In the genomic region with DNA sequence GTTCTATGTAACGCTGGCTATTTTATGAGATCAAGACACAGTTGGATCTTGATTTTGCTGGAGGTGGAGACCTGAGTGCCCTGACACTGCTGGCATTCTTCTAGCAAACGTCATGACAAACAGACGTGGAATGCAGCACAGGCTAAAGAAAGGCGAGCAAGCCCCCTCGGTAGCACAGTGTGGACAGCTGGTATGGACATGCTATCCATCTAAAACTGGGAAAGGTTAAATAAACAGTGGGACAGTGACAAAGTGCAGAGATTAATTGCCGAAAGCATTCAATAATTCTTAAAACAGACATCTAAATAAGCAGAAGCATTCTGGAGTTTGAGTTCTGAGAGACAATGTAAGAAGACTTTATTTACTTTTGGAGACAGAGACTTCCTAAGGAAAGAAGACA, we compare ENCODE assay signal across 19 cellular contexts.
A peak's percentile ranks its signal among the peaks of the same experiment; 100 is the strongest.
DNase-seq lines count a peak whose midpoint lies in the region; ATAC-seq and TF ChIP-seq lines count a peak whose summit lies in the region.
"Had no signal": no experiment of that assay in that cellular context is flagged by ENCODE, and none has a peak within 500 bp of the region (broad histone marks: within the 10 kb centered on the region; RNA-seq: fewer than 3 reads in every experiment).

No MANE protein-coding gene starts in this region.

- H2BK15ac ChIP-seq in neuronal stem cell (ENCODE audit: low read length) = no peak overlapping the region

- H2BK5ac ChIP-seq in neuronal stem cell (ENCODE audit: low read length) = no peak overlapping the region

- no peaks in the 10 kb centered on the region for H3K79me2 ChIP-seq in GM23338 (replicated peaks; ENCODE audit: insufficient read depth)

- H3K27ac Mint-ChIP-seq in GM23338 = no peak overlapping the region
- H3K27ac Mint-ChIP-seq: activated naive CD8-positive, alpha-beta T cell treated with anti-CD3 and anti-CD28 coated beads, Interleukin-2, amount 10 ng/mL, durations not matched to agents 7 days and 5 days; stimulated activated memory B cell treated with anti-CD40 and anti-IgM and Interleukin-4, amounts not matched to agents 10 μg/mL and 1 μg/mL and 100 μg/mL, for 72 hours had no signal

- H3K9me2 ChIP-seq in GM23338 (ENCODE audit: insufficient read depth) = no peaks in the 10 kb centered on the region

- H3K9me3 Mint-ChIP-seq in GM23338 = no peaks in the 10 kb centered on the region
- H3K9me3 Mint-ChIP-seq: activated naive CD8-positive, alpha-beta T cell treated with anti-CD3 and anti-CD28 coated beads, Interleukin-2, amount 10 ng/mL, durations not matched to agents 7 days and 5 days; stimulated activated memory B cell treated with anti-CD40 and anti-IgM and Interleukin-4, amounts not matched to agents 10 μg/mL and 1 μg/mL and 100 μg/mL, for 72 hours had no signal

- peaks cover 4% of the 10 kb centered on the region; the same call in 2 of the 3 replicates for H3K4me1 Mint-ChIP-seq in GM23338
- H3K4me1 Mint-ChIP-seq: activated naive CD8-positive, alpha-beta T cell treated with anti-CD3 and anti-CD28 coated beads, Interleukin-2, amount 10 ng/mL, durations not matched to agents 7 days and 5 days; stimulated activated memory B cell treated with anti-CD40 and anti-IgM and Interleukin-4, amounts not matched to agents 10 μg/mL and 1 μg/mL and 100 μg/mL, for 72 hours had no signal

- H4K91ac ChIP-seq in neuronal stem cell (ENCODE audit: low read depth, low read length, poor library complexity) = no peak overlapping the region

- H3K18ac ChIP-seq in neuronal stem cell (ENCODE audit: low read length) = no peak overlapping the region

- no peak overlapping the region for H3K4me3 Mint-ChIP-seq in GM23338
- H3K4me3 Mint-ChIP-seq: activated naive CD8-positive, alpha-beta T cell treated with anti-CD3 and anti-CD28 coated beads, Interleukin-2, amount 10 ng/mL, durations not matched to agents 7 days and 5 days; stimulated activated memory B cell treated with anti-CD40 and anti-IgM and Interleukin-4, amounts not matched to agents 10 μg/mL and 1 μg/mL and 100 μg/mL, for 72 hours had no signal

- H3K27me3 ChIP-seq in neuronal stem cell (ENCODE audit: control insufficient read depth in 3 of 3, insufficient read depth in 3 of 3, low read depth in 1 of 3, low read length in 3 of 3) = no peaks in the 10 kb centered on the region
- no peaks in the 10 kb centered on the region for H3K27me3 ChIP-seq in body of pancreas
- H3K27me3 ChIP-seq in GM23338 (ENCODE audit: insufficient read depth) = no peaks in the 10 kb centered on the region
- H3K27me3 ChIP-seq: pancreas, transverse colon had no signal

- no CpG with 5 or more reads among the region's 6 CpGs for WGBS in neuronal stem cell (ENCODE audit: extremely low coverage in 2 of 2, insufficient read length in 2 of 2, insufficient replicate concordance in 1 of 2), 2 donors
- 61 to 73% methylated on average over 6 of the region's 6 CpGs for whole genome bisulfite sequencing in body of pancreas, 2 donors

- peak overlapping the region; percentile 67 for H3K9ac ChIP-seq in neuronal stem cell (ENCODE audit: low read depth, low read length, poor library complexity)

- H3K4me3 ChIP-seq in fibroblast of the aortic adventitia (ENCODE audit: low read depth, low read length) = no peak overlapping the region
- no peak overlapping the region for H3K4me3 ChIP-seq in neuronal stem cell (ENCODE audit: low read length in 2 of 2)
- H3K4me3 ChIP-seq in body of pancreas = no peak overlapping the region
- H3K4me3 ChIP-seq in GM23338 = no peak overlapping the region
- H3K4me3 ChIP-seq: mucosa of descending colon, pancreas, transverse colon had no signal

- peak; percentile 39 for DNase-seq in AG08396 (ENCODE audit: low spot score)
- DNase-seq in M059J (ENCODE audit: low read depth) = peak; percentile 83
- DNase-seq in fibroblast of the aortic adventitia (ENCODE audit: low read depth) = peak; percentile 18
- DNase-seq in neuronal stem cell (ENCODE audit: low spot score) = no peak
- DNase-seq in body of pancreas = no peak
- no peak for DNase-seq in NK-92 (lab: John Stamatoyannopoulos, UW; ENCODE audit: unreplicated experiment)
- no peak for DNase-seq in GM23338 (ENCODE audit: low spot score)
- DNase-seq: activated CD4-positive, alpha-beta T cell treated with anti-CD3 and anti-CD28 coated beads, Interleukin-2, amount 50 U/mL, for 1 hour; activated naive CD8-positive, alpha-beta T cell treated with anti-CD3 and anti-CD28 coated beads, Interleukin-2, amount 10 ng/mL, durations not matched to agents 7 days and 5 days; activated T-cell treated with anti-CD3 and anti-CD28 coated beads, Interleukin-2, amount 50 U/mL, for 1 hour; AML-193; mucosa of descending colon; NCI-H1436; pancreas; small intestine; transverse colon had no signal

- no peaks in the 10 kb centered on the region for H3K9me3 ChIP-seq in neuronal stem cell (replicated peaks in 1 of 2; ENCODE audit: control insufficient read depth in 2 of 2, insufficient read depth in 1 of 2, low read depth in 1 of 2, low read length in 2 of 2)
- no peaks in the 10 kb centered on the region for H3K9me3 ChIP-seq in body of pancreas
- H3K9me3 ChIP-seq: mucosa of descending colon, pancreas, transverse colon had no signal

- intact Hi-C loops in body of pancreas (cut with DNase I) = no loop called here

- no peaks in the 10 kb centered on the region for H3F3A ChIP-seq in GM23338 (replicated peaks; ENCODE audit: low read depth)

- H4K20me1 ChIP-seq in GM23338 (replicated peaks; ENCODE audit: insufficient read depth) = no peaks in the 10 kb centered on the region

- no peak overlapping the region for H3K4ac ChIP-seq in neuronal stem cell (ENCODE audit: low read length)

- H3K27ac ChIP-seq in neuronal stem cell (replicated peaks; ENCODE audit: low read length) (no peak overlapping the region), body of pancreas (no peak overlapping the region), GM23338 (ENCODE audit: low read depth) (no peak overlapping the region)
- H3K27ac ChIP-seq: epithelial cell of prostate, pancreas, transverse colon had no signal

- peaks cover 3% of the 10 kb centered on the region for H3K27me3 Mint-ChIP-seq in GM23338 (ENCODE audit: insufficient read depth, low read depth, poor library complexity)
- H3K27me3 Mint-ChIP-seq: activated naive CD8-positive, alpha-beta T cell treated with anti-CD3 and anti-CD28 coated beads, Interleukin-2, amount 10 ng/mL, durations not matched to agents 7 days and 5 days; stimulated activated memory B cell treated with anti-CD40 and anti-IgM and Interleukin-4, amounts not matched to agents 10 μg/mL and 1 μg/mL and 100 μg/mL, for 72 hours had no signal

- H2AFZ ChIP-seq in neuronal stem cell (ENCODE audit: low read length) (no peak overlapping the region), GM23338 (no peak overlapping the region)

- no peak overlapping the region for H2AK5ac ChIP-seq in neuronal stem cell (ENCODE audit: low read depth, low read length)

- H3K36me3 ChIP-seq in neuronal stem cell (replicated peaks in 1 of 2; ENCODE audit: control insufficient read depth in 2 of 2, insufficient read depth in 2 of 2, low read length in 2 of 2) (no peaks in the 10 kb centered on the region), body of pancreas (replicated peaks in 1 of 2; ENCODE audit: insufficient read depth in 1 of 2, low read depth in 2 of 2) (no peaks in the 10 kb centered on the region), GM23338 (ENCODE audit: insufficient read depth) (no peaks in the 10 kb centered on the region)
- H3K36me3 ChIP-seq: pancreas, transverse colon had no signal

- H3K4me2 ChIP-seq in neuronal stem cell (ENCODE audit: insufficient read depth, low read length, poor library complexity, severe bottlenecking) = no peak overlapping the region
- no peak overlapping the region for H3K4me2 ChIP-seq in GM23338

- TF ChIP-seq CTCF in fibroblast of the aortic adventitia (IDR thresholded peaks at IDR 0.05; ENCODE audit: insufficient read depth, low read length) (no peak), body of pancreas (IDR thresholded peaks at IDR 0.05) (no peak), GM23338 (conservative IDR thresholded peaks at IDR 0.05; ENCODE audit: low read depth in 2 of 2) (no peak)

- H2BK120ac ChIP-seq in neuronal stem cell (ENCODE audit: low read depth, low read length) = no peak overlapping the region

- TF ChIP-seq POLR2A in body of pancreas (IDR thresholded peaks at IDR 0.05) = no peak

- no peaks in the 10 kb centered on the region for H3K36me3 Mint-ChIP-seq in GM23338 (ENCODE audit: low read depth)
- H3K36me3 Mint-ChIP-seq: activated naive CD8-positive, alpha-beta T cell treated with anti-CD3 and anti-CD28 coated beads, Interleukin-2, amount 10 ng/mL, durations not matched to agents 7 days and 5 days had no signal

- H2BK12ac ChIP-seq in neuronal stem cell (ENCODE audit: low read length) = no peak overlapping the region

- H4K8ac ChIP-seq in neuronal stem cell (ENCODE audit: low read depth, low read length) = peak overlapping the region; percentile 26

- no peaks in the 10 kb centered on the region for H3K79me1 ChIP-seq in neuronal stem cell (ENCODE audit: low read depth, low read length)

- peaks cover 3 to 5% of the 10 kb centered on the region in 2 donors for H3K4me1 ChIP-seq in neuronal stem cell (ENCODE audit: control insufficient read depth in 2 of 2, insufficient read depth in 1 of 2, low read depth in 1 of 2, low read length in 2 of 2)
- no peaks in the 10 kb centered on the region for H3K4me1 ChIP-seq in body of pancreas
- no peaks in the 10 kb centered on the region for H3K4me1 ChIP-seq in GM23338 (ENCODE audit: insufficient read depth)
- H3K4me1 ChIP-seq: pancreas, transverse colon had no signal

- H3K23ac ChIP-seq in neuronal stem cell (ENCODE audit: low read depth, low read length, poor library complexity) = no peak overlapping the region

- H3K14ac ChIP-seq in neuronal stem cell (ENCODE audit: low read length) = peak overlapping the region; percentile 28

- ATAC-seq in body of pancreas (no peak), GM21825 (IDR thresholded peaks at IDR 0.05; ENCODE audit: unreplicated experiment) (no peak), GM23338 (no peak)
- ATAC-seq: mucosa of descending colon; pancreas; stimulated activated memory B cell treated with anti-CD40 and anti-IgM and Interleukin-4, amounts not matched to agents 10 μg/mL and 1 μg/mL and 100 μg/mL, for 72 hours had no signal

TF ChIP-seq in GM23338, 12 proteins besides CTCF, POLR2A, EP300 and RAD21 (continues in another document):
- TF ChIP-seq EZH2 (IDR thresholded peaks at IDR 0.05; ENCODE audit: low read depth, unreplicated experiment) (no peak), NANOG (IDR thresholded peaks at IDR 0.05; ENCODE audit: borderline replicate concordance) (no peak), POLR2AphosphoS5 (IDR thresholded peaks at IDR 0.05; ENCODE audit: low read depth) (no peak), CREB1 (CRISPR knock-in tag; IDR thresholded peaks at IDR 0.05; ENCODE audit: low read depth) (no peak), JUNB (IDR thresholded peaks at IDR 0.05; ENCODE audit: unreplicated experiment) (no peak)

Comparison
In these comparisons a context has a peak if more than half of its experiments do, and no peak if none do; other contexts are left out.
1. DNase-seq: peak in AG08396 (single experiment), M059J (single experiment) and fibroblast of the aortic adventitia (single experiment); none in neuronal stem cell (single experiment), body of pancreas (0 of 4), NK-92 (single experiment) and GM23338 (single experiment).